In the genomic region with DNA sequence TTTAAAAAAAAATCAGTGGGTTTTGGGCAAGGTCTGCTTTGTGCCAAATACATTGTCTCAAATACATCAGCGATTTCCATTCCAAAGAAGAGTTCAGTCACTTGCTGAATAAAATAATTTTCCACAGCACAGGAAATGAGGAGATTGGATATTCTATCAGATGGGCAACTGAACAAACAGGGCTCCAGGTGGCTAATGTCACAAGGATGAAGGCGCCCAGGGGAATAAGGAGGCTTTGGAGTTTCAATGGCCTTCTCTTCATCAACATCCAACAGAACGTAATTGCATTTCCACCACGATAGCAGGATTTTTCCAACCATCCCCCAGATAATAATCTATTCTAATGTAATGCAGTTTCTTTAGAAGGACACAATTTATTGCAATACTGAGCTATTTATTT, we compare ENCODE assay signal across 13 cellular contexts.
"Had no signal": no experiment of that assay in that cellular context is flagged by ENCODE, and none has a peak within 500 bp of the region (broad histone marks: within the 10 kb centered on the region; RNA-seq: fewer than 3 reads in every experiment).

No MANE protein-coding gene starts in this region.

- DNase-seq: activated CD4-positive, alpha-beta T cell treated with anti-CD3 and anti-CD28 coated beads for 48 hours; activated CD8-positive, alpha-beta memory T cell treated with anti-CD3 and anti-CD28 coated beads, Interleukin-2, amount 50 U/mL, for 48 hours; activated CD8-positive, alpha-beta T cell treated with anti-CD3 and anti-CD28 coated beads, Interleukin-2, amount 10 ng/mL, durations not matched to agents 7 days and 5 days; activated naive CD4-positive, alpha-beta T cell; aorta; gastrocnemius medialis; islet precursor cell; nephron progenitor cell; stimulated activated CD4-positive, alpha-beta T cell treated with anti-CD3 and anti-CD28 coated beads, Interleukin-12 subunit alpha, Interleukin-12 subunit beta, amount 100 ng/mL, for 4 hours; stimulated activated naive CD4-positive, alpha-beta T cell; substantia nigra; trophoblast cell had no signal

- H3K27ac Mint-ChIP-seq: activated CD8-positive, alpha-beta T cell treated with anti-CD3 and anti-CD28 coated beads, Interleukin-2, amount 10 ng/mL, durations not matched to agents 7 days and 5 days; nephron progenitor cell had no signal

- H3K4me3 Mint-ChIP-seq: activated CD8-positive, alpha-beta T cell treated with anti-CD3 and anti-CD28 coated beads, Interleukin-2, amount 10 ng/mL, durations not matched to agents 7 days and 5 days; nephron progenitor cell had no signal

- ATAC-seq: activated CD8-positive, alpha-beta T cell treated with anti-CD3 and anti-CD28 coated beads, Interleukin-2, amount 10 ng/mL, durations not matched to agents 7 days and 5 days; gastrocnemius medialis; left lobe of liver had no signal
